ENCODE assay signal across 12 cellular contexts in the genomic region with DNA sequence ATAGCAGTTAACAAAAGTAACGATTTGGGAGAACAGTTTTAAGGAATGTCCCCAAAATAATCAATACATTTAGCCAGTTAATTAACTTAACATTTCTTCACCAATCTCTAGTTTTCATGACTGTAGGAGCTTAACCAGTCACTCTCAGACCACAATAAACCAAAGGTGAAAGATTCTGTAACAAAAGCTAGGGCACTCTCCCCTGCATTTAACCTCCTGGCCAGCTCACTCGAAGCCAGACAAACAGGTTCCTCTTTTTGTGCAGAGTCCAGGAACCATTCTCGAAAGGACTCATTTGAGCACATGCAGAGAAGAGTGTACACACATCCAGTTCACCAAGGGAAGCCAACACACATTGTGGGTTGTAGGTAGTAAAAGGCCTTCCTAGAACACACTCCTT. TPM values are rescaled to one million over a fixed set of nuclear protein-coding genes. Genes with fewer than 3 reads are reported as not detected.
DNase-seq lines count a peak whose midpoint lies in the region; ATAC-seq lines count a peak whose summit lies in the region.
"Had no signal": no experiment of that assay in that cellular context is flagged by ENCODE, and none has a peak within 500 bp of the region (broad histone marks: within the 10 kb centered on the region; RNA-seq: fewer than 3 reads in every experiment).

No MANE protein-coding gene starts in this region.

- intact Hi-C loops in activated CD4-positive, alpha-beta T cell treated with anti-CD3 and anti-CD28 coated beads, Interleukin-2, amount 10 ng/mL, durations not matched to agents 24 days and 14 days (cut with micrococcal nuclease) = loop anchor here (2.0 kb wide), 1 partner anchor 14 kb away; no protein-coding TSS in a partner anchor

- DNase-seq in activated CD4-positive, alpha-beta T cell treated with anti-CD3 and anti-CD28 coated beads, Interleukin-2, amount 10 ng/mL, durations not matched to agents 24 days and 14 days = peak; percentile 69
- DNase-seq in activated CD4-positive, alpha-beta T cell treated with anti-CD3 and anti-CD28 coated beads, Interleukin-2, amount 50 U/mL, for 1 hour = no peak
- DNase-seq in T-helper 17 cell = no peak
- DNase-seq in natural killer cell treated with Interleukin-12 subunit alpha and Interleukin-12 subunit beta and Interleukin-15 and Interleukin-18, amount 100 ng/mL, for 72 hours (ENCODE audit: low spot score) = no peak
- no peak for DNase-seq in germinal center (ENCODE audit: low spot score)
- DNase-seq: EL, NCI-H1436, sigmoid colon had no signal

- no peaks in the 10 kb centered on the region for H3K9me3 Mint-ChIP-seq in activated CD4-positive, alpha-beta T cell treated with anti-CD3 and anti-CD28 coated beads, Interleukin-2, amount 10 ng/mL, durations not matched to agents 24 days and 14 days
- H3K9me3 Mint-ChIP-seq in natural killer cell treated with Interleukin-12 subunit alpha and Interleukin-12 subunit beta and Interleukin-15 and Interleukin-18, amount 100 ng/mL, for 72 hours = no peaks in the 10 kb centered on the region

- ATAC-seq in HG03442 (IDR thresholded peaks at IDR 0.05; ENCODE audit: unreplicated experiment) = peak; percentile 58
- ATAC-seq in T-helper 17 cell = peak; percentile 12
- peak in 1 of 2 donors; percentile 49 for ATAC-seq in natural killer cell treated with Interleukin-12 subunit alpha and Interleukin-12 subunit beta and Interleukin-15 and Interleukin-18, amount 100 ng/mL, for 72 hours
- ATAC-seq in GM21825 (IDR thresholded peaks at IDR 0.05; ENCODE audit: unreplicated experiment) = no peak
- no peak for ATAC-seq in GM21737 (IDR thresholded peaks at IDR 0.05; ENCODE audit: unreplicated experiment)
- ATAC-seq: HCT116 had no signal

- no peaks in the 10 kb centered on the region for H3K27me3 Mint-ChIP-seq in activated CD4-positive, alpha-beta T cell treated with anti-CD3 and anti-CD28 coated beads, Interleukin-2, amount 10 ng/mL, durations not matched to agents 24 days and 14 days
- no peaks in the 10 kb centered on the region for H3K27me3 Mint-ChIP-seq in T-helper 17 cell
- H3K27me3 Mint-ChIP-seq in natural killer cell treated with Interleukin-12 subunit alpha and Interleukin-12 subunit beta and Interleukin-15 and Interleukin-18, amount 100 ng/mL, for 72 hours = peaks cover 0 to 6% of the 10 kb centered on the region in 2 donors

- H3K4me1 Mint-ChIP-seq in activated CD4-positive, alpha-beta T cell treated with anti-CD3 and anti-CD28 coated beads, Interleukin-2, amount 10 ng/mL, durations not matched to agents 24 days and 14 days = peaks cover 68% of the 10 kb centered on the region
- peaks cover 59% of the 10 kb centered on the region for H3K4me1 Mint-ChIP-seq in T-helper 17 cell
- H3K4me1 Mint-ChIP-seq in natural killer cell treated with Interleukin-12 subunit alpha and Interleukin-12 subunit beta and Interleukin-15 and Interleukin-18, amount 100 ng/mL, for 72 hours (ENCODE audit: low read depth in 2 of 2) = peaks cover 10 to 26% of the 10 kb centered on the region in 2 donors

- peaks cover 82% of the 10 kb centered on the region for H3K36me3 Mint-ChIP-seq in activated CD4-positive, alpha-beta T cell treated with anti-CD3 and anti-CD28 coated beads, Interleukin-2, amount 10 ng/mL, durations not matched to agents 24 days and 14 days (ENCODE audit: low read depth)
- H3K36me3 Mint-ChIP-seq in T-helper 17 cell (ENCODE audit: low read depth) = peaks cover 60% of the 10 kb centered on the region
- peaks cover 32% of the 10 kb centered on the region for H3K36me3 Mint-ChIP-seq in natural killer cell treated with Interleukin-12 subunit alpha and Interleukin-12 subunit beta and Interleukin-15 and Interleukin-18, amount 100 ng/mL, for 72 hours

- peak overlapping the region; percentile 88 for H3K27ac Mint-ChIP-seq in activated CD4-positive, alpha-beta T cell treated with anti-CD3 and anti-CD28 coated beads, Interleukin-2, amount 10 ng/mL, durations not matched to agents 24 days and 14 days
- peak overlapping the region; percentile 99 for H3K27ac Mint-ChIP-seq in T-helper 17 cell
- H3K27ac Mint-ChIP-seq in natural killer cell treated with Interleukin-12 subunit alpha and Interleukin-12 subunit beta and Interleukin-15 and Interleukin-18, amount 100 ng/mL, for 72 hours = peak overlapping the region; percentile 31 to 65

- H3K9me3 ChIP-seq in T-helper 17 cell (ENCODE audit: control insufficient read depth, low read length, poor library complexity, severe bottlenecking) = peaks cover 7% of the 10 kb centered on the region
- H3K9me3 ChIP-seq: sigmoid colon had no signal

- peak overlapping the region; percentile 87 for H3K4me3 Mint-ChIP-seq in activated CD4-positive, alpha-beta T cell treated with anti-CD3 and anti-CD28 coated beads, Interleukin-2, amount 10 ng/mL, durations not matched to agents 24 days and 14 days
- H3K4me3 Mint-ChIP-seq in T-helper 17 cell = peak overlapping the region; percentile 95
- peak overlapping the region; percentile 45 for H3K4me3 Mint-ChIP-seq in natural killer cell treated with Interleukin-12 subunit alpha and Interleukin-12 subunit beta and Interleukin-15 and Interleukin-18, amount 100 ng/mL, for 72 hours

RNA-seq across cellular contexts. Expression of a gene that starts 6.5 kb away (rescaled TPM):
- total RNA-seq in activated CD4-positive, alpha-beta T cell treated with anti-CD3 and anti-CD28 coated beads, Interleukin-2, amount 10 ng/mL, durations not matched to agents 24 days and 14 days = 57.7 and 64.1 TPM in 2 replicates
- 1,000 to 10,000 TPM in 1 of 2 donors, 100 to 1,000 TPM in 1; 860 to 1,128 TPM for total RNA-seq in T-helper 17 cell
- 10 to 100 TPM in 1 of 2 donors, 1 to 10 TPM in 1; 2.3 to 21.6 TPM for total RNA-seq in natural killer cell treated with Interleukin-12 subunit alpha and Interleukin-12 subunit beta and Interleukin-15 and Interleukin-18, amount 100 ng/mL, for 72 hours

Comparison
In these comparisons a context has a peak if more than half of its experiments do, and no peak if none do; other contexts are left out.
1. H3K27ac Mint-ChIP-seq: peak in every context shown above with its lines; median percentile 99 in T-helper 17 cell; 88 in activated CD4-positive, alpha-beta T cell treated with anti-CD3 and anti-CD28 coated beads, Interleukin-2, amount 10 ng/mL, durations not matched to agents 24 days and 14 days; 48 in natural killer cell treated with Interleukin-12 subunit alpha and Interleukin-12 subunit beta and Interleukin-15 and Interleukin-18, amount 100 ng/mL, for 72 hours.
2. H3K4me3 Mint-ChIP-seq: peak in every context shown above with its lines; median percentile 95 in T-helper 17 cell; 87 in activated CD4-positive, alpha-beta T cell treated with anti-CD3 and anti-CD28 coated beads, Interleukin-2, amount 10 ng/mL, durations not matched to agents 24 days and 14 days; 45 in natural killer cell treated with Interleukin-12 subunit alpha and Interleukin-12 subunit beta and Interleukin-15 and Interleukin-18, amount 100 ng/mL, for 72 hours.
3. ATAC-seq: peak in HG03442 (single experiment) and T-helper 17 cell (single experiment); none in GM21825 (single experiment) and GM21737 (single experiment).
4. RNA of a gene that starts 6.5 kb away (total RNA-seq): 860 to 1,128 TPM in T-helper 17 cell; 57.7 to 64.1 TPM in activated CD4-positive, alpha-beta T cell treated with anti-CD3 and anti-CD28 coated beads, Interleukin-2, amount 10 ng/mL, durations not matched to agents 24 days and 14 days and 2.3 to 21.6 TPM in natural killer cell treated with Interleukin-12 subunit alpha and Interleukin-12 subunit beta and Interleukin-15 and Interleukin-18, amount 100 ng/mL, for 72 hours; every median in the first group is over 10 times any median in the second.